In genomic region chr7:78438433-78438832, GRCh38 we compare ENCODE assay signal across 10 cellular contexts.
"Had no signal": no experiment of that assay in that cellular context is flagged by ENCODE, and none has a peak within 500 bp of the region (broad histone marks: within the 10 kb centered on the region; RNA-seq: fewer than 3 reads in every experiment).

No MANE protein-coding gene starts in this region.

- ATAC-seq: effector memory CD8-positive, alpha-beta T cell; lower lobe of right lung had no signal

- DNase-seq: activated B cell treated with CpG ODN at 0.5 μM for 24 hours; activated CD4-positive, alpha-beta T cell treated with anti-CD3 and anti-CD28 coated beads, Interleukin-2, amount 10 ng/mL, durations not matched to agents 24 days and 14 days; activated naive CD4-positive, alpha-beta T cell treated with anti-CD3 and anti-CD28 coated beads, Interleukin-2, amount 10 ng/mL, durations not matched to agents 7 days and 5 days; central memory CD4-positive, alpha-beta T cell; cortex of kidney; effector memory CD8-positive, alpha-beta T cell; lower lobe of right lung; midbrain; stimulated activated CD4-positive, alpha-beta T cell treated with anti-CD3 and anti-CD28 coated beads, Interleukin-15, amount 100 ng/mL, for 24 hours; stimulated activated CD4-positive, alpha-beta T cell treated with anti-CD3 and anti-CD28 coated beads, Interleukin-4, amount 100 ng/mL, for 24 hours had no signal
